Comparison of ENCODE assay signal across 16 cellular contexts in genomic region chr6:170205126-170205525, GRCh38.
A peak's percentile ranks its signal among the peaks of the same experiment; 100 is the strongest.
DNase-seq lines count a peak whose midpoint lies in the region; ATAC-seq, FAIRE-seq and TF ChIP-seq lines count a peak whose summit lies in the region.
"Had no signal": no experiment of that assay in that cellular context is flagged by ENCODE, and none has a peak within 500 bp of the region (broad histone marks: within the 10 kb centered on the region; RNA-seq: fewer than 3 reads in every experiment).

No MANE protein-coding gene starts in this region.

- POLR2A ChIA-PET in activated CD4-positive, alpha-beta T cell treated with anti-CD3 and anti-CD28 coated beads, Interleukin-2, amount 10 ng/mL, durations not matched to agents 7 days and 5 days (lab: Charles Lee): no interaction called here
- POLR2A ChIA-PET in activated CD4-positive, alpha-beta T cell treated with anti-CD3 and anti-CD28 coated beads for 36 hours (lab: Charles Lee): no interaction called here
- POLR2A ChIA-PET in MCF 10A (lab: Yijun Ruan, JAX): no interaction called here

- H3K36me3 ChIP-seq in right atrium auricular region: no peaks in the 10 kb centered on the region
- H3K36me3 ChIP-seq: HAP-1 had no signal

- H3K9me3 ChIP-seq in right atrium auricular region: no peaks in the 10 kb centered on the region
- H3K9me3 ChIP-seq: Caco-2, HAP-1 had no signal

- H3K27me3 ChIP-seq in right atrium auricular region: no peaks in the 10 kb centered on the region

- H3K27me3 Mint-ChIP-seq in activated CD4-positive, alpha-beta T cell treated with anti-CD3 and anti-CD28 coated beads, Interleukin-2, amount 10 ng/mL, durations not matched to agents 7 days and 5 days: no peaks in the 10 kb centered on the region
- H3K27me3 Mint-ChIP-seq in activated CD4-positive, alpha-beta T cell treated with anti-CD3 and anti-CD28 coated beads for 36 hours: no peaks in the 10 kb centered on the region
- peaks cover 5% of the 10 kb centered on the region for H3K27me3 Mint-ChIP-seq in MCF 10A (ENCODE audit: insufficient read depth, unreplicated experiment)

- ATAC-seq in activated CD4-positive, alpha-beta T cell treated with anti-CD3 and anti-CD28 coated beads for 36 hours: no peak
- no peak for ATAC-seq in left ventricle myocardium superior
- ATAC-seq: Panc1 had no signal

- peak; percentile 2 for DNase-seq in activated CD4-positive, alpha-beta T cell treated with anti-CD3 and anti-CD28 coated beads, Interleukin-2, amount 10 ng/mL, durations not matched to agents 7 days and 5 days
- DNase-seq in activated CD4-positive, alpha-beta T cell treated with anti-CD3 and anti-CD28 coated beads for 36 hours: no peak
- DNase-seq in right atrium auricular region (ENCODE audit: low spot score) (peak; percentile 34), left ventricle myocardium superior (no peak), mesenteric fat pad (ENCODE audit: low spot score) (peak; percentile 33), urothelium cell line (ENCODE audit: low spot score) (no peak), MCF 10A (ENCODE audit: unreplicated experiment) (no peak), NCI-H446 treated with DMSO at 0.1 percent for 48 hours (lab: John Stamatoyannopoulos, UW) (no peak)
- DNase-seq: Caco-2, DMS153, GDM1, NCI-H1105, NCI-H2081 treated with DMSO at 0.1 percent for 48 hours had no signal

- no peak overlapping the region for H3K27ac Mint-ChIP-seq in activated CD4-positive, alpha-beta T cell treated with anti-CD3 and anti-CD28 coated beads, Interleukin-2, amount 10 ng/mL, durations not matched to agents 7 days and 5 days
- H3K27ac Mint-ChIP-seq in activated CD4-positive, alpha-beta T cell treated with anti-CD3 and anti-CD28 coated beads for 36 hours: no peak overlapping the region
- no peak overlapping the region for H3K27ac Mint-ChIP-seq in MCF 10A (ENCODE audit: low read depth, unreplicated experiment)
- H3K27ac Mint-ChIP-seq: B cell had no signal

- no peak overlapping the region for H3K4me3 ChIP-seq in right atrium auricular region
- H3K4me3 ChIP-seq: HAP-1 had no signal

- no peak overlapping the region for H3K27ac ChIP-seq in right atrium auricular region

- H3K4me1 ChIP-seq in right atrium auricular region: no peaks in the 10 kb centered on the region
- H3K4me1 ChIP-seq: Caco-2, HAP-1 had no signal

- peak; percentile 65 for FAIRE-seq in urothelium cell line (lab: Jason Lieb, UNC)

- BruUV-seq in MCF 10A (replicated peaks; lab: Mats Ljungman, UMichigan): no TSS peak

- peaks cover 21% of the 10 kb centered on the region for H3K9me3 Mint-ChIP-seq in activated CD4-positive, alpha-beta T cell treated with anti-CD3 and anti-CD28 coated beads, Interleukin-2, amount 10 ng/mL, durations not matched to agents 7 days and 5 days
- peaks cover 10% of the 10 kb centered on the region for H3K9me3 Mint-ChIP-seq in activated CD4-positive, alpha-beta T cell treated with anti-CD3 and anti-CD28 coated beads for 36 hours (ENCODE audit: low read depth)
- peaks cover 5% of the 10 kb centered on the region for H3K9me3 Mint-ChIP-seq in MCF 10A (ENCODE audit: unreplicated experiment)

- CTCF ChIA-PET in activated CD4-positive, alpha-beta T cell treated with anti-CD3 and anti-CD28 coated beads, Interleukin-2, amount 10 ng/mL, durations not matched to agents 7 days and 5 days (lab: Charles Lee): no interaction called here
- CTCF ChIA-PET in activated CD4-positive, alpha-beta T cell treated with anti-CD3 and anti-CD28 coated beads for 36 hours (lab: Charles Lee): no interaction called here
- CTCF ChIA-PET in MCF 10A (lab: Yijun Ruan, JAX): no interaction called here

- intact Hi-C loops in activated CD4-positive, alpha-beta T cell treated with anti-CD3 and anti-CD28 coated beads for 36 hours (cut with DNase I, micrococcal nuclease): no loop called here
- intact Hi-C loops in left ventricle myocardium superior (cut with micrococcal nuclease): no loop called here
- intact Hi-C loops in MCF 10A (cut with micrococcal nuclease): no loop called here

- no peaks in the 10 kb centered on the region for H3K4me1 Mint-ChIP-seq in activated CD4-positive, alpha-beta T cell treated with anti-CD3 and anti-CD28 coated beads, Interleukin-2, amount 10 ng/mL, durations not matched to agents 7 days and 5 days
- H3K4me1 Mint-ChIP-seq in activated CD4-positive, alpha-beta T cell treated with anti-CD3 and anti-CD28 coated beads for 36 hours: no peaks in the 10 kb centered on the region
- peaks cover 8% of the 10 kb centered on the region for H3K4me1 Mint-ChIP-seq in MCF 10A (ENCODE audit: insufficient read depth, unreplicated experiment)
- H3K4me1 Mint-ChIP-seq: B cell had no signal

- TF ChIP-seq CTCF in right atrium auricular region (IDR thresholded peaks at IDR 0.05) (no peak), MCF 10A (IDR thresholded peaks at IDR 0.05; ENCODE audit: unreplicated experiment) (no peak)

- no peaks in the 10 kb centered on the region for H3K36me3 Mint-ChIP-seq in activated CD4-positive, alpha-beta T cell treated with anti-CD3 and anti-CD28 coated beads, Interleukin-2, amount 10 ng/mL, durations not matched to agents 7 days and 5 days (ENCODE audit: low read depth)
- no peaks in the 10 kb centered on the region for H3K36me3 Mint-ChIP-seq in activated CD4-positive, alpha-beta T cell treated with anti-CD3 and anti-CD28 coated beads for 36 hours (ENCODE audit: low read depth)
- no peaks in the 10 kb centered on the region for H3K36me3 Mint-ChIP-seq in MCF 10A (ENCODE audit: insufficient read depth, unreplicated experiment)

- no peak overlapping the region for H3K4me3 Mint-ChIP-seq in activated CD4-positive, alpha-beta T cell treated with anti-CD3 and anti-CD28 coated beads, Interleukin-2, amount 10 ng/mL, durations not matched to agents 7 days and 5 days
- H3K4me3 Mint-ChIP-seq in activated CD4-positive, alpha-beta T cell treated with anti-CD3 and anti-CD28 coated beads for 36 hours: no peak overlapping the region
- H3K4me3 Mint-ChIP-seq in MCF 10A (ENCODE audit: unreplicated experiment): no peak overlapping the region
- H3K4me3 Mint-ChIP-seq: B cell had no signal

Comparison
In these comparisons a context has a peak if more than half of its experiments do, and no peak if none do; other contexts are left out.
1. DNase-seq: peak in activated CD4-positive, alpha-beta T cell treated with anti-CD3 and anti-CD28 coated beads, Interleukin-2, amount 10 ng/mL, durations not matched to agents 7 days and 5 days (single experiment), right atrium auricular region (single experiment) and mesenteric fat pad (single experiment); none in activated CD4-positive, alpha-beta T cell treated with anti-CD3 and anti-CD28 coated beads for 36 hours (single experiment), left ventricle myocardium superior (single experiment), urothelium cell line (single experiment), MCF 10A (single experiment) and NCI-H446 treated with DMSO at 0.1 percent for 48 hours (single experiment).